Comparison of ENCODE assay signal across 14 cellular contexts in genomic region chr12:31315089-31315725, GRCh38. TPM values are rescaled to one million over a fixed set of nuclear protein-coding genes. Genes with fewer than 3 reads are reported as not detected.
A peak's percentile ranks its signal among the peaks of the same experiment; 100 is the strongest.
DNase-seq lines count a peak whose midpoint lies in the region; ATAC-seq and TF ChIP-seq lines count a peak whose summit lies in the region.
"Had no signal": no experiment of that assay in that cellular context is flagged by ENCODE, and none has a peak within 500 bp of the region (broad histone marks: within the 10 kb centered on the region; RNA-seq: fewer than 3 reads in every experiment).

No MANE protein-coding gene starts in this region.

- H3K36me3 ChIP-seq in HEK293 (ENCODE audit: control insufficient read depth in 2 of 2, insufficient read depth in 1 of 2, low read length in 2 of 2) (no peaks in the 10 kb centered on the region; a peak in 1 of 3 replicates), neutrophil (no peaks in the 10 kb centered on the region), right lobe of liver (no peaks in the 10 kb centered on the region)
- H3K36me3 ChIP-seq: suprapubic skin had no signal

- H3K27ac ChIP-seq in HEK293 (ENCODE audit: extremely low read depth, low read depth, low read length): no peak overlapping the region
- peak overlapping the region; percentile 14 for H3K27ac ChIP-seq in neutrophil
- H3K27ac ChIP-seq in right lobe of liver: no peak overlapping the region
- H3K27ac ChIP-seq: psoas muscle, suprapubic skin had no signal

- peaks cover 40% of the 10 kb centered on the region for H3K36me3 Mint-ChIP-seq in activated CD4-positive, alpha-beta memory T cell treated with anti-CD3 and anti-CD28 coated beads for 36 hours
- H3K36me3 Mint-ChIP-seq in activated CD4-positive, alpha-beta memory T cell treated with anti-CD3 and anti-CD28 coated beads, Interleukin-2, amount 10 ng/mL, durations not matched to agents 7 days and 5 days (ENCODE audit: low read depth): peaks cover 41% of the 10 kb centered on the region
- peaks cover 48% of the 10 kb centered on the region for H3K36me3 Mint-ChIP-seq in activated CD8-positive, alpha-beta T cell treated with anti-CD3 and anti-CD28 coated beads, Interleukin-2, amount 10 ng/mL, durations not matched to agents 7 days and 5 days (ENCODE audit: low read depth)

- H3K4me1 Mint-ChIP-seq in activated CD4-positive, alpha-beta memory T cell treated with anti-CD3 and anti-CD28 coated beads for 36 hours (ENCODE audit: low read depth): peaks cover 70% of the 10 kb centered on the region
- peaks cover 59% of the 10 kb centered on the region for H3K4me1 Mint-ChIP-seq in activated CD4-positive, alpha-beta memory T cell treated with anti-CD3 and anti-CD28 coated beads, Interleukin-2, amount 10 ng/mL, durations not matched to agents 7 days and 5 days
- H3K4me1 Mint-ChIP-seq in activated CD8-positive, alpha-beta T cell treated with anti-CD3 and anti-CD28 coated beads, Interleukin-2, amount 10 ng/mL, durations not matched to agents 7 days and 5 days (ENCODE audit: low read depth): peaks cover 58% of the 10 kb centered on the region

- CTCF ChIA-PET in activated CD4-positive, alpha-beta memory T cell treated with anti-CD3 and anti-CD28 coated beads for 36 hours (lab: Charles Lee): interaction anchor here (1.6 to 2.7 kb wide), 2 partner anchors 43 to 44 kb away, joined by 4 to 10 read pairs; no protein-coding TSS in a partner anchor
- CTCF ChIA-PET in activated CD4-positive, alpha-beta memory T cell treated with anti-CD3 and anti-CD28 coated beads, Interleukin-2, amount 10 ng/mL, durations not matched to agents 7 days and 5 days (lab: Charles Lee): interaction anchor here (1.2 kb wide), 1 partner anchor 43 kb away, joined by 5 read pairs; no protein-coding TSS in a partner anchor
- CTCF ChIA-PET in HEK293 (lab: Yijun Ruan, JAX): interaction anchor here (0.5 to 1.1 kb wide), 2 partner anchors 43 to 64 kb away, joined by 3 to 4 read pairs; no protein-coding TSS in a partner anchor
- CTCF ChIA-PET in activated CD8-positive, alpha-beta T cell treated with anti-CD3 and anti-CD28 coated beads, Interleukin-2, amount 10 ng/mL, durations not matched to agents 7 days and 5 days (lab: Charles Lee): interaction anchor here (1.5 kb wide), 1 partner anchor 43 kb away, joined by 6 read pairs; no protein-coding TSS in a partner anchor

- H3K27ac Mint-ChIP-seq in activated CD4-positive, alpha-beta memory T cell treated with anti-CD3 and anti-CD28 coated beads for 36 hours: peak overlapping the region; percentile 48
- no peak overlapping the region for H3K27ac Mint-ChIP-seq in activated CD4-positive, alpha-beta memory T cell treated with anti-CD3 and anti-CD28 coated beads, Interleukin-2, amount 10 ng/mL, durations not matched to agents 7 days and 5 days
- H3K27ac Mint-ChIP-seq in activated CD8-positive, alpha-beta T cell treated with anti-CD3 and anti-CD28 coated beads, Interleukin-2, amount 10 ng/mL, durations not matched to agents 7 days and 5 days: peak overlapping the region; percentile 48

- H3K9me3 ChIP-seq in HEK293 (ENCODE audit: control insufficient read depth, insufficient read depth, low read depth, low read length) (no peaks in the 10 kb centered on the region), neutrophil (no peaks in the 10 kb centered on the region), right lobe of liver (no peaks in the 10 kb centered on the region)
- H3K9me3 ChIP-seq: psoas muscle, suprapubic skin had no signal

- no peak for DNase-seq in activated CD4-positive, alpha-beta memory T cell treated with anti-CD3 and anti-CD28 coated beads for 36 hours
- no peak for DNase-seq in activated CD4-positive, alpha-beta memory T cell treated with anti-CD3 and anti-CD28 coated beads, Interleukin-2, amount 10 ng/mL, durations not matched to agents 7 days and 5 days
- no peak for DNase-seq in activated CD8-positive, alpha-beta T cell treated with anti-CD3 and anti-CD28 coated beads, Interleukin-2, amount 10 ng/mL, durations not matched to agents 7 days and 5 days
- DNase-seq in right lobe of liver: no peak
- DNase-seq: KG1, NCI-H510A treated with DMSO at 0.1 percent for 48 hours, psoas muscle had no signal

- H3K4me1 ChIP-seq in HEK293 (ENCODE audit: control insufficient read depth, insufficient read depth, low read length) (peaks cover 19% of the 10 kb centered on the region), neutrophil (ENCODE audit: control insufficient read depth in 1 of 2, insufficient read depth in 1 of 2, low read depth in 1 of 2, low read length in 1 of 2) (peaks cover 46 to 47% of the 10 kb centered on the region in 2 experiments), right lobe of liver (peaks cover 0 to 4% (median 0%) of the 10 kb centered on the region in 4 donors)
- H3K4me1 ChIP-seq: psoas muscle had no signal

- H3K27me3 ChIP-seq in neutrophil (no peaks in the 10 kb centered on the region), right lobe of liver (no peaks in the 10 kb centered on the region)
- H3K27me3 ChIP-seq: suprapubic skin had no signal

- no peak for TF ChIP-seq CTCF in HEK293 (tag by site-specific recombination; IDR thresholded peaks at IDR 0.05)
- no peak for TF ChIP-seq CTCF in neutrophil (IDR thresholded peaks at IDR 0.05)
- no peak for TF ChIP-seq CTCF in right lobe of liver (IDR thresholded peaks at IDR 0.05)

- peaks cover 4% of the 10 kb centered on the region for H3K9me3 Mint-ChIP-seq in activated CD4-positive, alpha-beta memory T cell treated with anti-CD3 and anti-CD28 coated beads for 36 hours
- peaks cover 15% of the 10 kb centered on the region for H3K9me3 Mint-ChIP-seq in activated CD4-positive, alpha-beta memory T cell treated with anti-CD3 and anti-CD28 coated beads, Interleukin-2, amount 10 ng/mL, durations not matched to agents 7 days and 5 days
- H3K9me3 Mint-ChIP-seq in activated CD8-positive, alpha-beta T cell treated with anti-CD3 and anti-CD28 coated beads, Interleukin-2, amount 10 ng/mL, durations not matched to agents 7 days and 5 days (ENCODE audit: insufficient read depth): no peaks in the 10 kb centered on the region

- intact Hi-C loops in activated CD4-positive, alpha-beta memory T cell treated with anti-CD3 and anti-CD28 coated beads for 36 hours (cut with micrococcal nuclease): loop anchor here (5.0 kb wide), 1 partner anchor 432 kb away; no protein-coding TSS in a partner anchor
- intact Hi-C loops in right lobe of liver (cut with DNase I): no loop called here

- H3K27me3 Mint-ChIP-seq in activated CD4-positive, alpha-beta memory T cell treated with anti-CD3 and anti-CD28 coated beads for 36 hours: no peaks in the 10 kb centered on the region
- H3K27me3 Mint-ChIP-seq in activated CD4-positive, alpha-beta memory T cell treated with anti-CD3 and anti-CD28 coated beads, Interleukin-2, amount 10 ng/mL, durations not matched to agents 7 days and 5 days: no peaks in the 10 kb centered on the region
- H3K27me3 Mint-ChIP-seq in activated CD8-positive, alpha-beta T cell treated with anti-CD3 and anti-CD28 coated beads, Interleukin-2, amount 10 ng/mL, durations not matched to agents 7 days and 5 days (ENCODE audit: low read depth): no peaks in the 10 kb centered on the region
- H3K27me3 Mint-ChIP-seq: activated naive CD8-positive, alpha-beta T cell had no signal

- H3K4me3 Mint-ChIP-seq in activated CD4-positive, alpha-beta memory T cell treated with anti-CD3 and anti-CD28 coated beads for 36 hours: no peak overlapping the region
- H3K4me3 Mint-ChIP-seq in activated CD4-positive, alpha-beta memory T cell treated with anti-CD3 and anti-CD28 coated beads, Interleukin-2, amount 10 ng/mL, durations not matched to agents 7 days and 5 days: no peak overlapping the region
- H3K4me3 Mint-ChIP-seq in activated CD8-positive, alpha-beta T cell treated with anti-CD3 and anti-CD28 coated beads, Interleukin-2, amount 10 ng/mL, durations not matched to agents 7 days and 5 days: no peak overlapping the region
- H3K4me3 Mint-ChIP-seq: activated naive CD8-positive, alpha-beta T cell had no signal

- 71% methylated on average over 2 of the region's 2 CpGs for WGBS in right lobe of liver (ENCODE audit: insufficient coverage, low coverage, low lambda C conversion rate, missing lambda C conversion rate)

- H3K4me3 ChIP-seq in HEK293 (ENCODE audit: low read depth, low read length): no peak overlapping the region
- no peak overlapping the region for H3K4me3 ChIP-seq in neutrophil (ENCODE audit: low read depth in 1 of 2, low read length in 1 of 2)
- no peak overlapping the region for H3K4me3 ChIP-seq in right lobe of liver
- H3K4me3 ChIP-seq: psoas muscle, suprapubic skin had no signal

- ATAC-seq in activated CD8-positive, alpha-beta T cell treated with anti-CD3 and anti-CD28 coated beads, Interleukin-2, amount 10 ng/mL, durations not matched to agents 7 days and 5 days: no peak
- no peak for ATAC-seq in HG03159 (IDR thresholded peaks at IDR 0.05; ENCODE audit: unreplicated experiment)
- no peak for ATAC-seq in right lobe of liver
- no peak for ATAC-seq in GM21526 (IDR thresholded peaks at IDR 0.05; ENCODE audit: low FRiP score, unreplicated experiment)
- ATAC-seq: left lobe of liver, psoas muscle had no signal

- TF ChIP-seq POLR2A in right lobe of liver (IDR thresholded peaks at IDR 0.05): no peak

- POLR2A ChIA-PET in activated CD4-positive, alpha-beta memory T cell treated with anti-CD3 and anti-CD28 coated beads for 36 hours (lab: Charles Lee): interaction anchor here (0.5 kb wide), 1 partner anchor 153 kb away, joined by 3 read pairs; no protein-coding TSS in a partner anchor
- POLR2A ChIA-PET in activated CD4-positive, alpha-beta memory T cell treated with anti-CD3 and anti-CD28 coated beads, Interleukin-2, amount 10 ng/mL, durations not matched to agents 7 days and 5 days (lab: Charles Lee): interaction anchor here (0.9 to 1.7 kb wide), 4 partner anchors 10 to 48 kb away, joined by 3 to 9 read pairs (median 6); partner anchors contain the start of gene SINHCAF
- POLR2A ChIA-PET in HEK293 (lab: Yijun Ruan, JAX): no interaction called here
- POLR2A ChIA-PET in activated CD8-positive, alpha-beta T cell treated with anti-CD3 and anti-CD28 coated beads, Interleukin-2, amount 10 ng/mL, durations not matched to agents 7 days and 5 days (lab: Charles Lee): interaction anchor here (0.7 to 3.5 kb wide), 2 partner anchors 11 to 639 kb away, joined by 3 to 20 read pairs; partner anchors contain the start of gene SINHCAF

TF ChIP-seq in HEK293, 187 proteins besides CTCF, POLR2A, EP300 and RAD21:
- TF ChIP-seq MZF1 (tag by site-specific recombination; IDR thresholded peaks at IDR 0.05; ENCODE audit: borderline replicate concordance): 0 out of 2 replicates have a peak, but pooled peaks have one; percentile 8
- no peak for TF ChIP-seq SP2 (tag by site-specific recombination; IDR thresholded peaks at IDR 0.05)
- TF ChIP-seq ZBTB20 (tag by site-specific recombination; IDR thresholded peaks at IDR 0.05): 0 out of 2 replicates have a peak, but pooled peaks have one; percentile 33

RNA-seq across cellular contexts. Expression of gene SINHCAF, which starts 10.7 kb away (rescaled TPM):
- total RNA-seq in activated CD4-positive, alpha-beta memory T cell treated with anti-CD3 and anti-CD28 coated beads for 36 hours: 100 to 1,000 TPM; 181 to 186 TPM
- 100 to 1,000 TPM; 107 to 123 TPM for total RNA-seq in activated CD4-positive, alpha-beta memory T cell treated with anti-CD3 and anti-CD28 coated beads, Interleukin-2, amount 10 ng/mL, durations not matched to agents 7 days and 5 days
- 10 to 100 TPM; 81.9 to 98.0 TPM for total RNA-seq in activated CD8-positive, alpha-beta T cell treated with anti-CD3 and anti-CD28 coated beads, Interleukin-2, amount 10 ng/mL, durations not matched to agents 7 days and 5 days
- 10 to 100 TPM in 2 of 6 experiments, 1 to 10 TPM in 4; 1.6 to 21.9 (median 8.2) TPM for total RNA-seq in right lobe of liver
